ENCODE assay signal across 27 cellular contexts in the genomic region with DNA sequence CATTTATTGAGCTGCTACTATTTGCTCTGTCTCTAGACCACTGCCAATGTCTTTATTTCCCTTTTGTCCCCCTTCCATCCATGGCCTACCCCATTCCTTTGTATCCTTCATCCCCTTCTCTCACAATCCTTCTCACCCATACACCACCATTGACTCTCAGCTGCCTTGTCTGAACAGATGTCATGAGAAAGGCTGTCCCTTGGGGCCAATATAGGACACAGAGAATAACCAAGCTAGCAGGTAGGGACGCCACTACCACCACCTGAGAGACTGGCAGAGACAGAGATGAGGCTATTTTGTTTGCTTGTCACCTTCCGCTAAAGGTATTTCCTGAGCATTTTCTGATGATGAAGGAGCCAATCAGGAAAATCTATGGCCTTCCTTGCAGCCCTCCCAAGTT.
"Had no signal": no experiment of that assay in that cellular context is flagged by ENCODE, and none has a peak within 500 bp of the region (broad histone marks: within the 10 kb centered on the region; RNA-seq: fewer than 3 reads in every experiment).

No MANE protein-coding gene starts in this region.

- H3K4me3 Mint-ChIP-seq: activated naive CD8-positive, alpha-beta T cell; activated T-cell treated with anti-CD3 and anti-CD28 coated beads, Interleukin-2, amount 50 U/mL, for 72 hours; stimulated activated naive CD8-positive, alpha-beta T cell treated with anti-CD3 and anti-CD28 coated beads, Interleukin-15, amount 100 ng/mL, for 72 hours; T-helper 1 cell treated with Interleukin-12 subunit alpha and Interleukin-12 subunit beta and Interleukin-4 antibody, amounts not matched to agents 30 μg/mL and 1 μg/mL, for 36 hours had no signal

- H3K27ac ChIP-seq: left lung, lower lobe of right lung, ovary, right lobe of liver, thyroid gland, upper lobe of left lung, WERI-Rb-1 had no signal

- ATAC-seq: activated T-cell treated with anti-CD3 and anti-CD28 coated beads, Interleukin-2, amount 50 U/mL, for 72 hours; esophagus mucosa; left lung; lower lobe of right lung; right lobe of liver; stimulated activated naive CD8-positive, alpha-beta T cell treated with anti-CD3 and anti-CD28 coated beads, Interleukin-15, amount 100 ng/mL, for 72 hours had no signal

- H3K27me3 Mint-ChIP-seq: activated naive CD8-positive, alpha-beta T cell; stimulated activated naive CD8-positive, alpha-beta T cell treated with anti-CD3 and anti-CD28 coated beads, Interleukin-15, amount 100 ng/mL, for 72 hours had no signal

- H3K27ac Mint-ChIP-seq: activated naive CD8-positive, alpha-beta T cell; activated T-cell treated with anti-CD3 and anti-CD28 coated beads, Interleukin-2, amount 50 U/mL, for 72 hours; progenitor cell of endocrine pancreas; stimulated activated naive CD8-positive, alpha-beta T cell treated with anti-CD3 and anti-CD28 coated beads, Interleukin-15, amount 100 ng/mL, for 72 hours; T-helper 1 cell treated with Interleukin-12 subunit alpha and Interleukin-12 subunit beta and Interleukin-4 antibody, amounts not matched to agents 30 μg/mL and 1 μg/mL, for 36 hours had no signal

- DNase-seq: activated CD4-positive, alpha-beta T cell treated with anti-CD3 and anti-CD28 coated beads, Interleukin-2, amount 50 U/mL, for 1 hour; activated CD4-positive, CD25-positive, alpha-beta regulatory T cell treated with anti-CD3 and anti-CD28 coated beads, Interleukin-2, amount 50 U/mL, for 72 hours; activated effector memory CD4-positive, alpha-beta T cell treated with Interleukin-2 at 50 U/mL for 16 hours; activated naive CD4-positive, alpha-beta T cell treated with Interleukin-2 at 50 U/mL for 16 hours; activated T-cell treated with anti-CD3 and anti-CD28 coated beads for 4 hours; activated T-cell treated with anti-CD3 and anti-CD28 coated beads, Interleukin-2, amount 50 U/mL, for 72 hours; anterior cingulate cortex; cortex of kidney; foreskin melanocyte; kidney glomerular epithelial cell; left lung; lower lobe of right lung; naive B cell; ovary; right lobe of liver; stimulated activated CD4-positive, alpha-beta T cell treated with anti-CD3 and anti-CD28 coated beads, Interleukin-2, amount 100 ng/mL, for 48 hours; stimulated activated naive CD8-positive, alpha-beta T cell treated with anti-CD3 and anti-CD28 coated beads, Interleukin-15, amount 100 ng/mL, for 72 hours; SW 1271; T1000; thyroid gland; upper lobe of left lung; WERI-Rb-1 had no signal

- H3K9me3 Mint-ChIP-seq: T-helper 1 cell treated with Interleukin-12 subunit alpha and Interleukin-12 subunit beta and Interleukin-4 antibody, amounts not matched to agents 30 μg/mL and 1 μg/mL, for 36 hours had no signal

- H3K4me3 ChIP-seq: left lung, lower lobe of right lung, ovary, right lobe of liver, thyroid gland, upper lobe of left lung, vagina had no signal

- H3K36me3 Mint-ChIP-seq: activated naive CD8-positive, alpha-beta T cell had no signal

- H3K36me3 ChIP-seq: left lung, lower lobe of right lung, ovary, thyroid gland, upper lobe of left lung, vagina had no signal

- H3K9me3 ChIP-seq: left lung, lower lobe of right lung, ovary, right lobe of liver, thyroid gland, upper lobe of left lung, vagina had no signal

- H3K27me3 ChIP-seq: left lung, ovary, right lobe of liver, thyroid gland, upper lobe of left lung, vagina had no signal
